Comparison of ENCODE assay signal across 1 cellular context in the genomic region with DNA sequence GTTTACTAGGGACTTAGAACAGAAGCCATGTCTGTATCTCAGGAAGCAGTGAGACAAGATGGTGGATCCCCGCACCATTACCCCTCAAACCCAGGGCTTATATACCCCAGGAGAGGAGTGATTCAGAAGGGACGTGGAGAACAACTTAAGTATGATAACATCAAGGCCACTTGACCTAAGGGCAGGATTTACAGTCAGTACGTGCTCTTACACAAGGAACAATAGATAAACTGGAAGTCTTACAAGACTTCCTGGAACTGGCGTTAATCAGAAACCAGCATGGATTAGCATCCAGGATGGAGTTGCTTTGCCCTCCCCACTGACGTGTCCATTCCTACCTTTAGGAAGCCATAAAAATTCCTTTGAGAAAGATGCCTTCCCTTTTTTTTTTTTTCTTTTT.
TF ChIP-seq lines count a peak whose summit lies in the region.

No MANE protein-coding gene starts in this region.

TF ChIP-seq in SK-N-SH, 30 proteins besides CTCF, POLR2A, EP300 and RAD21:
- TF ChIP-seq YY1 (IDR thresholded peaks at IDR 0.05; ENCODE audit: low read depth) = peak; percentile 77; the same call in 1 of the 2 replicates
- TF ChIP-seq FOSL2 (IDR thresholded peaks at IDR 0.05; ENCODE audit: borderline replicate concordance, low read depth) = no peak
- TF ChIP-seq RCOR1 (IDR thresholded peaks at IDR 0.05; ENCODE audit: low read length) = no peak
- 0 out of 2 replicates have a peak, but pooled peaks have one; percentile 11 for TF ChIP-seq TAF1 (IDR thresholded peaks at IDR 0.05; ENCODE audit: borderline replicate concordance, low read depth, low read length)
